In genomic region chr5:16995372-16995771, GRCh38 we compare ENCODE assay signal across 25 cellular contexts. TPM values are rescaled to one million over a fixed set of nuclear protein-coding genes. Genes with fewer than 3 reads are reported as not detected.
A peak's percentile ranks its signal among the peaks of the same experiment; 100 is the strongest.
DNase-seq lines count a peak whose midpoint lies in the region; ATAC-seq and TF ChIP-seq lines count a peak whose summit lies in the region.
"Had no signal": no experiment of that assay in that cellular context is flagged by ENCODE, and none has a peak within 500 bp of the region (broad histone marks: within the 10 kb centered on the region; RNA-seq: fewer than 3 reads in every experiment).

No MANE protein-coding gene starts in this region.

- in situ Hi-C loops in gastrocnemius medialis (cut with MboI; ENCODE audit: low sequenced_read_pairs in 4 of 4) (no loop called here), KBM-7 (cut with MboI; ENCODE audit: low pct_unique_long_range_greater_than_20kb, low sequenced_read_pairs) (no loop called here)

- H3K27me3 Mint-ChIP-seq in GM23338 (ENCODE audit: insufficient read depth, low read depth, poor library complexity), result no peaks in the 10 kb centered on the region

- H3K4me3 ChIP-seq in GM23338 (no peak overlapping the region), SK-N-MC (peak overlapping the region; percentile 4), fibroblast of pulmonary artery (replicated peaks; ENCODE audit: low read depth, low read length) (no peak overlapping the region), gastrocnemius medialis (no peak overlapping the region), gastroesophageal sphincter (no peak overlapping the region)
- H3K4me3 ChIP-seq: dorsolateral prefrontal cortex, lung, spleen, tibial artery had no signal

- intact Hi-C loops in gastrocnemius medialis (cut with DNase I; ENCODE audit: low total_unique reads), result no loop called here

- no peak overlapping the region for H3K4me3 Mint-ChIP-seq in GM23338
- H3K4me3 Mint-ChIP-seq: activated naive CD4-positive, alpha-beta T cell treated with anti-CD3 and anti-CD28 coated beads for 36 hours; activated T-cell treated with anti-CD3 and anti-CD28 coated beads, Interleukin-2, amount 50 U/mL, for 72 hours; stimulated activated naive CD8-positive, alpha-beta T cell treated with anti-CD3 and anti-CD28 coated beads, Interleukin-15, Interleukin-2, amounts not matched to agents 100 ng/mL and 50 ng/mL, for 24 hours had no signal

- DNase-seq in GM23338 (ENCODE audit: low spot score) (no peak), SK-N-MC (ENCODE audit: low read depth, low spot score) (no peak), fibroblast of pulmonary artery (ENCODE audit: low read depth) (peak; percentile 47), gastrocnemius medialis (no peak), hippocampal formation (lab: John Stamatoyannopoulos, UW) (no peak), KBM-7 (no peak)
- DNase-seq: activated naive CD4-positive, alpha-beta T cell treated with anti-CD3 and anti-CD28 coated beads for 36 hours; activated T-cell treated with anti-CD3 and anti-CD28 coated beads, Interleukin-2, amount 50 U/mL, for 72 hours; amniotic stem cell; caudate nucleus; DND-41; dorsolateral prefrontal cortex; foreskin melanocyte; kidney; MV-4-11; NCI-H1694; NCI-H526 treated with DMSO at 0.1 percent for 48 hours; occipital lobe; retina; spleen; stimulated activated CD4-positive, alpha-beta T cell treated with anti-CD3 and anti-CD28 coated beads, Interleukin-4, amount 100 ng/mL, for 4 hours; tibial artery had no signal

- no peak for ATAC-seq in GM23338
- ATAC-seq in gastrocnemius medialis, result no peak
- ATAC-seq in gastroesophageal sphincter, result no peak
- ATAC-seq: activated T-cell treated with anti-CD3 and anti-CD28 coated beads, Interleukin-2, amount 50 U/mL, for 72 hours had no signal

- no peak overlapping the region for H3K27ac Mint-ChIP-seq in GM23338
- H3K27ac Mint-ChIP-seq: activated naive CD4-positive, alpha-beta T cell treated with anti-CD3 and anti-CD28 coated beads for 36 hours; activated T-cell treated with anti-CD3 and anti-CD28 coated beads, Interleukin-2, amount 50 U/mL, for 72 hours; stimulated activated naive CD8-positive, alpha-beta T cell treated with anti-CD3 and anti-CD28 coated beads, Interleukin-15, Interleukin-2, amounts not matched to agents 100 ng/mL and 50 ng/mL, for 24 hours had no signal

- H3K4me1 ChIP-seq in GM23338 (ENCODE audit: insufficient read depth) (0 out of 2 replicates have a peak, but pooled peaks cover 4% of the 10 kb centered on the region), gastrocnemius medialis (peaks cover 2 to 8% of the 10 kb centered on the region in 2 donors), gastroesophageal sphincter (no peaks in the 10 kb centered on the region)

- H3F3A ChIP-seq in GM23338 (replicated peaks; ENCODE audit: low read depth), result no peaks in the 10 kb centered on the region

- H3K9me3 Mint-ChIP-seq in GM23338, result no peaks in the 10 kb centered on the region
- H3K9me3 Mint-ChIP-seq: activated naive CD4-positive, alpha-beta T cell treated with anti-CD3 and anti-CD28 coated beads for 36 hours; activated T-cell treated with anti-CD3 and anti-CD28 coated beads, Interleukin-2, amount 50 U/mL, for 72 hours; stimulated activated naive CD8-positive, alpha-beta T cell treated with anti-CD3 and anti-CD28 coated beads, Interleukin-15, Interleukin-2, amounts not matched to agents 100 ng/mL and 50 ng/mL, for 24 hours had no signal

- TF ChIP-seq CTCF in GM23338 (conservative IDR thresholded peaks at IDR 0.05; ENCODE audit: low read depth in 2 of 2), result no peak
- no peak for TF ChIP-seq CTCF in fibroblast of pulmonary artery (IDR thresholded peaks at IDR 0.05; ENCODE audit: low read length, missing control alignments)
- no peak for TF ChIP-seq CTCF in gastrocnemius medialis (IDR thresholded peaks at IDR 0.05 in 4 of 5, conservative IDR thresholded peaks at IDR 0.05 in 1 of 5)
- TF ChIP-seq CTCF in gastroesophageal sphincter (IDR thresholded peaks at IDR 0.05), result no peak

- H3K9me3 ChIP-seq in SK-N-MC (ENCODE audit: low read depth, low read length) (no peaks in the 10 kb centered on the region), gastrocnemius medialis (no peaks in the 10 kb centered on the region), gastroesophageal sphincter (no peaks in the 10 kb centered on the region)
- H3K9me3 ChIP-seq: spleen, tibial artery had no signal

- H3K27ac ChIP-seq in GM23338 (ENCODE audit: low read depth), result no peak overlapping the region
- peak overlapping the region; percentile 8; the same call in 1 of the 2 replicates for H3K27ac ChIP-seq in SK-N-MC
- H3K27ac ChIP-seq in gastrocnemius medialis, result peak overlapping the region in 3 of 4 donors; percentile 22 to 52 (median 35)
- H3K27ac ChIP-seq in gastroesophageal sphincter, result no peak overlapping the region
- H3K27ac ChIP-seq: dorsolateral prefrontal cortex, spleen, tibial artery had no signal

- peaks cover 10% of the 10 kb centered on the region for H3K4me1 Mint-ChIP-seq in GM23338

- H2AFZ ChIP-seq in GM23338, result peak overlapping the region; percentile 82; the same call in 1 of the 2 replicates

- no peaks in the 10 kb centered on the region; the same call in 1 of the 2 replicates for H3K36me3 ChIP-seq in GM23338 (ENCODE audit: insufficient read depth)
- no peaks in the 10 kb centered on the region for H3K36me3 ChIP-seq in SK-N-MC (ENCODE audit: insufficient read depth, low read length)
- no peaks in the 10 kb centered on the region for H3K36me3 ChIP-seq in gastrocnemius medialis
- no peaks in the 10 kb centered on the region for H3K36me3 ChIP-seq in gastroesophageal sphincter
- H3K36me3 ChIP-seq: spleen, tibial artery had no signal

- WGBS in gastroesophageal sphincter (ENCODE audit: low coverage in 1 of 2), 2 donors, result 56 to 57% methylated on average over 3 to 4 of the region's 4 CpGs

- no peaks in the 10 kb centered on the region for H3K9me2 ChIP-seq in GM23338 (ENCODE audit: insufficient read depth)

- no peak for TF ChIP-seq EP300 in gastroesophageal sphincter (IDR thresholded peaks at IDR 0.05)

- TF ChIP-seq POLR2A in gastrocnemius medialis (IDR thresholded peaks at IDR 0.05) (no peak), gastroesophageal sphincter (IDR thresholded peaks at IDR 0.05) (no peak)

- no peak overlapping the region for H3K9ac ChIP-seq in SK-N-MC (ENCODE audit: insufficient read length)

- no peaks in the 10 kb centered on the region for H3K27me3 ChIP-seq in GM23338 (ENCODE audit: insufficient read depth)
- H3K27me3 ChIP-seq in gastrocnemius medialis, result no peaks in the 10 kb centered on the region
- no peaks in the 10 kb centered on the region for H3K27me3 ChIP-seq in gastroesophageal sphincter
- H3K27me3 ChIP-seq: spleen, tibial artery had no signal

- no peaks in the 10 kb centered on the region for H4K20me1 ChIP-seq in GM23338 (replicated peaks; ENCODE audit: insufficient read depth)

- no peaks in the 10 kb centered on the region for H3K79me2 ChIP-seq in GM23338 (replicated peaks; ENCODE audit: insufficient read depth)

- no peak overlapping the region for H3K4me2 ChIP-seq in GM23338

- no peaks in the 10 kb centered on the region for H3K36me3 Mint-ChIP-seq in GM23338 (ENCODE audit: low read depth)

TF ChIP-seq in GM23338, 12 proteins besides CTCF, POLR2A, EP300 and RAD21 (continues in another document):
- TF ChIP-seq CREB1 (CRISPR knock-in tag; IDR thresholded peaks at IDR 0.05; ENCODE audit: low read depth) (no peak), EZH2phosphoT487 (IDR thresholded peaks at IDR 0.05; ENCODE audit: unreplicated experiment) (no peak), POLR2AphosphoS5 (IDR thresholded peaks at IDR 0.05; ENCODE audit: low read depth) (no peak), REST (IDR thresholded peaks at IDR 0.05; ENCODE audit: unreplicated experiment) (no peak), NANOG (IDR thresholded peaks at IDR 0.05; ENCODE audit: borderline replicate concordance) (no peak), ZNF331 (CRISPR knock-in tag; IDR thresholded peaks at IDR 0.05; ENCODE audit: low read depth) (no peak), EZH2 (IDR thresholded peaks at IDR 0.05; ENCODE audit: low read depth, unreplicated experiment) (no peak), ZNF114 (CRISPR knock-in tag; IDR thresholded peaks at IDR 0.05) (no peak), ETS1 (IDR thresholded peaks at IDR 0.05) (no peak)

RNA-seq across cellular contexts. Expression of gene MYO10, which starts 59.3 kb away (rescaled TPM):
- total RNA-seq in GM23338 (2014; rRNA removed; shearing (Covaris generic)), result 114 and 119 TPM in 2 replicates
- polyA plus RNA-seq in GM23338 (2016; fragmentation: Nextera tagmentation; extraction: Ambion mirVana), result 276 TPM in 2 replicates
- 10 to 100 TPM in 2 of 4 donors, 1 to 10 TPM in 2; 3.4 to 28.7 (median 13.4) TPM for total RNA-seq in gastrocnemius medialis
- total RNA-seq in gastroesophageal sphincter, result 10 to 100 TPM in 1 of 4 donors, 1 to 10 TPM in 3; 5.6 to 11.0 (median 6.4) TPM

Comparison
In these comparisons a context has a peak if more than half of its experiments do, and no peak if none do; other contexts are left out.
1. H3K27ac ChIP-seq: peak in SK-N-MC (single experiment) and gastrocnemius medialis (3 of 4); none in GM23338 (single experiment) and gastroesophageal sphincter (0 of 4).